In the genomic region with DNA sequence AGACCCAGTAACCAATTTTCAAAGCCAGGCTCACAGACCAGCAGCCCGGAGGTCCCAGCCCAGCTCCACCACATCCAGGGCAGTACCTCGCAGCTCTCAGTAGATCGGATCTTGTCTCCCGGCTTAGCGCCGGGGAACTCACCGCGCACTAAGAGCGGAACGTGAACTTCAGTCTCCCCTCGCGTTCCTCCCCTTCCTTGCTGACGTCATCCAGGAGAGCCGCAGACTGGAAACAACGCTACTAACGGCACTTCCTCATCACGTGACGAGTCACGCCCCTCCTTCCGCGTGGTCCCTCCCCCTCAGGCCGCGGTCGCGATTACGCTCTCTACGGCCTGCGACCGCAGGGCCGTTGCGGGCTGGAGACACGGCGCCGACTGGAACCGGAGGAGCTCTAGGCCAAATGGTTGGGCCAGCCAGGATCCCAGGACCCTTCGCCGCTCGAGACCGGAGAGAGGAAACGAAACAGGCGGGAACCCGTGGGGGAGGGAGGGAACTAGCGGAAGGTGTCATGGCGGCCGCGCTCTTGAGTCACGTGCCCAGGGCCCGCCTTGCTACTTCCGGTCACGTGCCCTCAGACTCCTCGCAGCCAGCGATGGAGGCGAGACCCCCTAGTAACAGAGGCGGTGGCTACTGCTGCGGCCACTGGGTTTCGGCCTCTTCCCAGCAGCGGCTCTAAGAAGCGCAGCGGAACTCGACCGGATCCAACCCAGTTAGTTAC, we compare ENCODE assay signal across 8 cellular contexts. TPM values are rescaled to one million over a fixed set of nuclear protein-coding genes. Genes with fewer than 3 reads are reported as not detected.
A peak's percentile ranks its signal among the peaks of the same experiment; 100 is the strongest.
DNase-seq lines count a peak whose midpoint lies in the region; ATAC-seq, FAIRE-seq and TF ChIP-seq lines count a peak whose summit lies in the region.

A gene (plus strand): TSS at position 577 of the 721 bp plus-strand sequence. CDS start 10,508 bp downstream, outside the sequence.
A gene with protein sequence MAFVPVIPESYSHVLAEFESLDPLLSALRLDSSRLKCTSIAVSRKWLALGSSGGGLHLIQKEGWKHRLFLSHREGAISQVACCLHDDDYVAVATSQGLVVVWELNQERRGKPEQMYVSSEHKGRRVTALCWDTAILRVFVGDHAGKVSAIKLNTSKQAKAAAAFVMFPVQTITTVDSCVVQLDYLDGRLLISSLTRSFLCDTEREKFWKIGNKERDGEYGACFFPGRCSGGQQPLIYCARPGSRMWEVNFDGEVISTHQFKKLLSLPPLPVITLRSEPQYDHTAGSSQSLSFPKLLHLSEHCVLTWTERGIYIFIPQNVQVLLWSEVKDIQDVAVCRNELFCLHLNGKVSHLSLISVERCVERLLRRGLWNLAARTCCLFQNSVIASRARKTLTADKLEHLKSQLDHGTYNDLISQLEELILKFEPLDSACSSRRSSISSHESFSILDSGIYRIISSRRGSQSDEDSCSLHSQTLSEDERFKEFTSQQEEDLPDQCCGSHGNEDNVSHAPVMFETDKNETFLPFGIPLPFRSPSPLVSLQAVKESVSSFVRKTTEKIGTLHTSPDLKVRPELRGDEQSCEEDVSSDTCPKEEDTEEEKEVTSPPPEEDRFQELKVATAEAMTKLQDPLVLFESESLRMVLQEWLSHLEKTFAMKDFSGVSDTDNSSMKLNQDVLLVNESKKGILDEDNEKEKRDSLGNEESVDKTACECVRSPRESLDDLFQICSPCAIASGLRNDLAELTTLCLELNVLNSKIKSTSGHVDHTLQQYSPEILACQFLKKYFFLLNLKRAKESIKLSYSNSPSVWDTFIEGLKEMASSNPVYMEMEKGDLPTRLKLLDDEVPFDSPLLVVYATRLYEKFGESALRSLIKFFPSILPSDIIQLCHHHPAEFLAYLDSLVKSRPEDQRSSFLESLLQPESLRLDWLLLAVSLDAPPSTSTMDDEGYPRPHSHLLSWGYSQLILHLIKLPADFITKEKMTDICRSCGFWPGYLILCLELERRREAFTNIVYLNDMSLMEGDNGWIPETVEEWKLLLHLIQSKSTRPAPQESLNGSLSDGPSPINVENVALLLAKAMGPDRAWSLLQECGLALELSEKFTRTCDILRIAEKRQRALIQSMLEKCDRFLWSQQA (minus strand): TSS at position 150 of the 721 bp plus-strand sequence. CDS start 4,282 bp downstream, outside the sequence.

- no TSS peak for BruUV-seq in mammary epithelial cell (replicated peaks; lab: Mats Ljungman, UMichigan)

- H2AFZ ChIP-seq in ACC112 (ENCODE audit: low read length, unreplicated experiment) (peak within 1 kb of the TSS; percentile 90), mammary epithelial cell (ENCODE audit: low read depth, low read length) (peak within 1 kb of the TSS; percentile 97)

- H4K20me1 ChIP-seq in mammary epithelial cell (ENCODE audit: insufficient read depth, low read length), result no peaks in the 10 kb centered on the region

- WGBS in mammary epithelial cell (ENCODE audit: low coverage, missing lambda C conversion rate), result 1% methylated on average over 31 of the region's 61 CpGs
- WGBS in small intestine, 3 donors, result 0% methylated on average over 61 of the region's 61 CpGs

- intact Hi-C loops in mammary epithelial cell (cut with micrococcal nuclease), result loop anchor here (1.0 to 10.0 kb wide), 6 partner anchors 9 to 440 kb away; no protein-coding TSS in a partner anchor

- H3K4me2 ChIP-seq in mammary epithelial cell (ENCODE audit: insufficient read depth, low read depth, low read length), result peak within 1 kb of the TSS; percentile 96

- dilution Hi-C loops in mammary epithelial cell (cut with HindIII; ENCODE audit: low sequenced_read_pairs), result no loop called here

- peak; percentile 76 for ATAC-seq in GM18870 (IDR thresholded peaks at IDR 0.05; ENCODE audit: unreplicated experiment)
- peak; percentile 83 for ATAC-seq in HG03135 (IDR thresholded peaks at IDR 0.05; ENCODE audit: unreplicated experiment)

- H3K27ac ChIP-seq in ACC112 (ENCODE audit: low read depth, low read length) (peak within 1 kb of the TSS; percentile 96), WERI-Rb-1 (peak within 1 kb of the TSS; percentile 99), mammary epithelial cell (ENCODE audit: insufficient read depth, low read depth, low read length) (peak within 1 kb of the TSS; percentile 93), iPS-20b (ENCODE audit: low read length) (peak within 1 kb of the TSS; percentile 99), small intestine (ENCODE audit: low read depth in 1 of 2, low read length in 1 of 2) (peak within 1 kb of the TSS; percentile 77 to 99)

- TF ChIP-seq CTCF in WERI-Rb-1 (IDR thresholded peaks at IDR 0.05; ENCODE audit: low read depth, low read length) (no peak), mammary epithelial cell (conservative IDR thresholded peaks at IDR 0.05 in 1 of 2, IDR thresholded peaks at IDR 0.05 in 1 of 2; ENCODE audit: extremely low read depth in 1 of 2, insufficient read depth in 1 of 2, low read depth in 1 of 2, low read length in 2 of 2) (no peak)

- H3K4me1 ChIP-seq in ACC112 (ENCODE audit: control insufficient read depth, insufficient read depth, low read length, unreplicated experiment), result peaks cover 39% of the 10 kb centered on the region
- peaks cover 31% of the 10 kb centered on the region for H3K4me1 ChIP-seq in mammary epithelial cell (ENCODE audit: insufficient read depth, low read length)
- peaks cover 5% of the 10 kb centered on the region for H3K4me1 ChIP-seq in iPS-20b (ENCODE audit: insufficient read depth, low read length)
- peaks cover 7 to 10% of the 10 kb centered on the region in 2 donors for H3K4me1 ChIP-seq in small intestine (ENCODE audit: control insufficient read depth in 2 of 2, insufficient read depth in 1 of 2, low read depth in 1 of 2, low read length in 1 of 2)

- H3K9ac ChIP-seq in mammary epithelial cell (ENCODE audit: insufficient read depth, low read length), result peak within 1 kb of the TSS; percentile 97
- H3K9ac ChIP-seq in iPS-20b (ENCODE audit: low read depth, low read length), result peak within 1 kb of the TSS; percentile 89

- DNase-seq in NCI-H2196 treated with DMSO at 0.1 percent for 48 hours (lab: John Stamatoyannopoulos, UW; ENCODE audit: unreplicated experiment) (peak; percentile 91), WERI-Rb-1 (peak; percentile 98), mammary epithelial cell (peak; percentile 98), small intestine (peak; percentile 99)

- peaks cover 89% of the 10 kb centered on the region for H3K79me2 ChIP-seq in ACC112 (ENCODE audit: control insufficient read depth, insufficient read depth, low read length, unreplicated experiment)
- peaks cover 91% of the 10 kb centered on the region for H3K79me2 ChIP-seq in mammary epithelial cell (ENCODE audit: insufficient read depth, low read length)

- peaks cover 16% of the 10 kb centered on the region for H3K36me3 ChIP-seq in ACC112 (ENCODE audit: insufficient read depth, low read length)
- H3K36me3 ChIP-seq in WERI-Rb-1, result peaks cover 22% of the 10 kb centered on the region
- peaks cover 3% of the 10 kb centered on the region for H3K36me3 ChIP-seq in mammary epithelial cell (ENCODE audit: insufficient read depth, low read length)
- peaks cover 20% of the 10 kb centered on the region for H3K36me3 ChIP-seq in iPS-20b (ENCODE audit: insufficient read depth, low read depth, low read length)
- H3K36me3 ChIP-seq in small intestine (ENCODE audit: control insufficient read depth in 2 of 2, insufficient read depth in 2 of 2, low read length in 2 of 2), result no peaks in the 10 kb centered on the region

- in situ Hi-C loops in mammary epithelial cell (cut with MboI; ENCODE audit: low sequenced_read_pairs in 2 of 2), result no loop called here

- FAIRE-seq in small intestine (lab: Jason Lieb, UNC), result no peak

- CTCF ChIA-PET in mammary epithelial cell (lab: Charles Lee; ENCODE audit: low non-redundant PET), result interaction anchor here (0.6 kb wide), 1 partner anchor 330 kb away, joined by 3 read pairs; no protein-coding TSS in a partner anchor

- H3K9me3 ChIP-seq in WERI-Rb-1 (ENCODE audit: severe bottlenecking) (no peaks in the 10 kb centered on the region), mammary epithelial cell (replicated peaks; ENCODE audit: insufficient read depth, low read length) (no peaks in the 10 kb centered on the region), iPS-20b (ENCODE audit: insufficient read depth, low read depth, low read length) (no peaks in the 10 kb centered on the region), small intestine (ENCODE audit: control insufficient read depth, low read depth) (no peaks in the 10 kb centered on the region)

- H3K27me3 ChIP-seq in ACC112 (ENCODE audit: insufficient read depth, low read length), result no peaks in the 10 kb centered on the region
- no peaks in the 10 kb centered on the region for H3K27me3 ChIP-seq in WERI-Rb-1 (ENCODE audit: insufficient read depth, low read depth, severe bottlenecking)
- H3K27me3 ChIP-seq in mammary epithelial cell (ENCODE audit: insufficient read depth, low read length), result no peaks in the 10 kb centered on the region
- no peaks in the 10 kb centered on the region for H3K27me3 ChIP-seq in iPS-20b (ENCODE audit: insufficient read depth, low read length)
- H3K27me3 ChIP-seq in small intestine (ENCODE audit: control insufficient read depth in 2 of 2, insufficient read depth in 2 of 2, low read length in 2 of 2), result no peaks in the 10 kb centered on the region

- H3K4me3 ChIP-seq in ACC112 (ENCODE audit: low read depth, low read length), result peak within 1 kb of the TSS; percentile 96
- peak within 1 kb of the TSS; percentile 97 for H3K4me3 ChIP-seq in WERI-Rb-1 (ENCODE audit: low read depth, low read length)
- peak within 1 kb of the TSS; percentile 78 to 98 (median 94) for H3K4me3 ChIP-seq in mammary epithelial cell (replicated peaks in 1 of 3; ENCODE audit: insufficient read depth in 1 of 3, low read depth in 2 of 3, low read length in 3 of 3)
- H3K4me3 ChIP-seq in iPS-20b (ENCODE audit: low read length), result peak within 1 kb of the TSS; percentile 85
- H3K4me3 ChIP-seq in small intestine (ENCODE audit: low read depth in 1 of 2, low read length in 2 of 2), result peak within 1 kb of the TSS; percentile 69 to 84

RNA-seq across cellular contexts. Expression of the first gene that starts in this region (rescaled TPM):
- total RNA-seq in mammary epithelial cell, result 10 to 100 TPM; 67.5 to 98.9 TPM
- polyA plus RNA-seq in mammary epithelial cell (39.2 TPM), small intestine (10 to 100 TPM; 23.1 to 28.9 (median 25.7) TPM)
- polyA minus RNA-seq in mammary epithelial cell, result 10.6 TPM

RNA-seq across cellular contexts. Expression of the second gene that starts in this region (rescaled TPM):
- 100 to 1,000 TPM in 1 of 2 donors, 10 to 100 TPM in 1; 34.2 to 108 TPM for total RNA-seq in mammary epithelial cell
- polyA plus RNA-seq in mammary epithelial cell (16.5 TPM), small intestine (10 to 100 TPM in 2 of 3 donors, 1 to 10 TPM in 1; 9.0 to 25.0 (median 11.6) TPM)
- polyA minus RNA-seq in mammary epithelial cell, result 14.4 TPM

Comparison
In these comparisons a context has a peak if more than half of its experiments do, and no peak if none do; other contexts are left out.
1. Peak in every context shown above with its lines: DNase-seq, ATAC-seq, H3K4me3 ChIP-seq and H3K27ac ChIP-seq.